In the genomic region with DNA sequence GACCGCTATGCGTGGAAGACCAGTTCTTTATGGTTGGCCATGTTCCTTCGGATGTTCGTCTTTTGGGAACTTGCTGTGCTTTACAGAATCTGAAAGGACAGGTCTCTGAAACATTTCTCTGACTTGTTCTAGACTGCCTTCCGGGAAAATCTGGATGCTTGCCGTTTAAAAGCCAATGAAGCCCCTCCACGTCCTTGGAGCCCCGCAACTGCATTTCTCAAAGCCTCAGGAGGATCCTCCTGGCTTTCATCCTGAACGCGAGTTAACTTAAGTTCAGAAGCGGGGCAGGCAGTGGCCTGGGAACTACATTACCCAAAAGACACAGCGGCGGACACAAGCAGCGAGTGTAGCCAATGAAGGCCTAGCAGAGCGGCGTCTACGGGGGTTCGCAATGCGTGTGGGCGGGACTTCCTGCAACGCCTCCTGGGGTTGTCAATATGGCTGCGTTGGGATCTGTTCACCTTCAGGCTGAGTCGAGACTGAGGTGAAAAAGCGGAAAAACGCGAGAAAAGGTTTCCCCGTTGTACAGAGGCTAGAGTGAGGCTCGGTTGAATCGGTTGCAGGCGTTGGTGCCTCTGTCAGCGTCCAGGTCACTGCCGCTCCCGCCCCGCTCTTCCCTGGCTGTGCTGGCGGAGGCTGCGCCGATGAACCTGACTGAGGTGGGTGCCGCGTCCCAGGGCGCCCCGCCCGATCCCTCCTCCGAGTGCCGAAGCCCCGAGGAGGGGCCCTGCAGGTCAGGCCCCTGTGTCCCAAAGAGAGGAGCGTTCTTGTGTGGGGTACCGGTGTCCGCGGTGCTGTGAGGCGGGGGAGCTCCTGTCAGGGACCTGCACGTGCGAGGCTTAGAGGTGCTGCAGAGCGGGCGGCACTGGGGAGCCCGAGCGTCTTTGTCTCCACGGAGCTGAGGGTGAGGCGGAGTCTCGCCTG, we compare ENCODE assay signal across 8 cellular contexts. TPM values are rescaled to one million over a fixed set of nuclear protein-coding genes. Genes with fewer than 3 reads are reported as not detected.
DNase-seq lines count a peak whose midpoint lies in the region; ATAC-seq and TF ChIP-seq lines count a peak whose summit lies in the region.

ZNF17 (plus strand) TSS at position 414 of the 924 bp plus-strand sequence. CDS start 2,455 bp downstream, outside the sequence.

- no peaks in the 10 kb centered on the region for H3K36me3 ChIP-seq in adrenal gland (replicated peaks in 1 of 2)
- peaks cover 0 to 37% (median 23%) of the 10 kb centered on the region in 9 donors for H3K36me3 ChIP-seq in heart right ventricle

- H3K27me3 ChIP-seq in adrenal gland (no peaks in the 10 kb centered on the region), heart right ventricle (no peaks in the 10 kb centered on the region)

- in situ Hi-C loops in GM13976 (cut with MboI; ENCODE audit: low sequenced_read_pairs, unreplicated experiment) = no loop called here

- H3K9me3 Mint-ChIP-seq in T-cell (peaks cover 9 to 12% (median 10%) of the 10 kb centered on the region in 3 donors), type B pancreatic cell (peaks cover 10% of the 10 kb centered on the region)

- 1 to 8% (median 2%) methylated on average over 26 to 59 of the region's 59 CpGs for WGBS in adrenal gland, 4 donors
- WGBS in heart right ventricle, 2 donors = 1 to 2% methylated on average over 59 of the region's 59 CpGs

- TF ChIP-seq CTCF in GM13976 (IDR thresholded peaks at IDR 0.05; ENCODE audit: borderline replicate concordance, control extremely low read depth, extremely low read depth, insufficient read depth, missing control alignments) (no peak), adrenal gland (IDR thresholded peaks at IDR 0.05) (no peak), heart right ventricle (IDR thresholded peaks at IDR 0.05) (no peak), type B pancreatic cell (conservative IDR thresholded peaks at IDR 0.05) (no peak)

- H3K4me1 ChIP-seq in adrenal gland (replicated peaks in 1 of 2) (peaks cover 0 to 17% of the 10 kb centered on the region in 2 donors), heart right ventricle (peaks cover 3 to 32% (median 17%) of the 10 kb centered on the region in 9 donors)

- H3K27ac ChIP-seq in adrenal gland (peak within 1 kb of the TSS in 3 of 5 donors; percentile 18 to 66 (median 43)), heart right ventricle (peak within 1 kb of the TSS; percentile 17 to 85 (median 78))

- H3K9me3 ChIP-seq in adrenal gland (replicated peaks in 1 of 3) (no peaks in the 10 kb centered on the region), heart right ventricle (peaks cover 0 to 17% (median 0%) of the 10 kb centered on the region in 11 donors)

- peaks cover 28 to 44% (median 35%) of the 10 kb centered on the region in 3 donors for H3K4me1 Mint-ChIP-seq in T-cell
- peaks cover 14% of the 10 kb centered on the region for H3K4me1 Mint-ChIP-seq in type B pancreatic cell (ENCODE audit: unreplicated experiment)

- ATAC-seq in HG02852 (IDR thresholded peaks at IDR 0.05; ENCODE audit: unreplicated experiment) (peak; percentile 99), T-cell (replicated peaks in 1 of 4) (peak; percentile 100), heart right ventricle (peak; percentile 98 to 100 (median 100))

- H3K4me3 Mint-ChIP-seq in T-cell (peak within 1 kb of the TSS; percentile 94 to 98 (median 95)), type B pancreatic cell (peak within 1 kb of the TSS; percentile 93)

- H3K27me3 Mint-ChIP-seq in T-cell (no peaks in the 10 kb centered on the region), type B pancreatic cell (no peaks in the 10 kb centered on the region)

- intact Hi-C loops in adrenal gland (cut with DNase I) (no loop called here), heart right ventricle (cut with DNase I) (loop anchor here in 1 of 10 donors (2.0 kb wide), 1 partner anchor 66 kb away; the partner anchor contains the start of gene ZNF772), posterior cingulate gyrus (cut with DNase I) (loop anchor here (2.0 kb wide), 2 partner anchors 20 to 76 kb away; partner anchors contain the start of gene ZNF419)

- no peak for TF ChIP-seq POLR2A in adrenal gland (IDR thresholded peaks at IDR 0.05)

- DNase-seq in GM13976 (ENCODE audit: low spot score) (peak; percentile 94), NCI-H146 (lab: John Stamatoyannopoulos, UW) (peak; percentile 94), T-cell (peak; percentile 70 to 96 (median 92)), adrenal gland (peak; percentile 92 to 98 (median 96)), heart right ventricle (peak; percentile 92 to 96), posterior cingulate gyrus (peak; percentile 89 to 99 (median 96)), type B pancreatic cell (ENCODE audit: extremely low spot score, unreplicated experiment) (peak; percentile 89)

- H3K27ac Mint-ChIP-seq in T-cell = peak within 1 kb of the TSS; percentile 78 to 92
- H3K27ac Mint-ChIP-seq in type B pancreatic cell = peak within 1 kb of the TSS; percentile 66

- CTCF ChIA-PET in T-cell (lab: Charles Lee) = no interaction called here

- peak within 1 kb of the TSS; percentile 27 to 89 (median 79) for H3K4me3 ChIP-seq in adrenal gland
- peak within 1 kb of the TSS; percentile 75 to 100 (median 88) for H3K4me3 ChIP-seq in heart right ventricle

- POLR2A ChIA-PET in T-cell (lab: Charles Lee) = no interaction called here

- H3K36me3 Mint-ChIP-seq in T-cell (peaks cover 34% of the 10 kb centered on the region), type B pancreatic cell (peaks cover 18% of the 10 kb centered on the region)

RNA-seq across cellular contexts. Expression of gene ZNF17, which starts in this region (rescaled TPM):
- 10 to 100 TPM; 10.0 to 27.8 (median 21.2) TPM for total RNA-seq in T-cell
- 10 to 100 TPM in 4 of 8 donors, 1 to 10 TPM in 4; 3.6 to 16.5 (median 10.3) TPM for total RNA-seq in adrenal gland
- 1 to 10 TPM; 2.8 to 5.5 (median 4.7) TPM for polyA plus RNA-seq in adrenal gland
- total RNA-seq in heart right ventricle = 10 to 100 TPM in 5 of 10 donors, 1 to 10 TPM in 5; 7.7 to 11.6 (median 10.0) TPM
- 1 to 10 TPM; 3.4 to 4.2 TPM for polyA plus RNA-seq in heart right ventricle
- 13.3 and 13.9 TPM in 2 replicates for total RNA-seq in type B pancreatic cell (ENCODE audit: low replicate concordance)

Comparison
In these comparisons a context has a peak if more than half of its experiments do, and no peak if none do; other contexts are left out.
1. Peak in every context shown above with its lines: DNase-seq, ATAC-seq, H3K4me3 ChIP-seq and H3K27ac ChIP-seq.